ENCODE assay signal across 8 cellular contexts in the genomic region with DNA sequence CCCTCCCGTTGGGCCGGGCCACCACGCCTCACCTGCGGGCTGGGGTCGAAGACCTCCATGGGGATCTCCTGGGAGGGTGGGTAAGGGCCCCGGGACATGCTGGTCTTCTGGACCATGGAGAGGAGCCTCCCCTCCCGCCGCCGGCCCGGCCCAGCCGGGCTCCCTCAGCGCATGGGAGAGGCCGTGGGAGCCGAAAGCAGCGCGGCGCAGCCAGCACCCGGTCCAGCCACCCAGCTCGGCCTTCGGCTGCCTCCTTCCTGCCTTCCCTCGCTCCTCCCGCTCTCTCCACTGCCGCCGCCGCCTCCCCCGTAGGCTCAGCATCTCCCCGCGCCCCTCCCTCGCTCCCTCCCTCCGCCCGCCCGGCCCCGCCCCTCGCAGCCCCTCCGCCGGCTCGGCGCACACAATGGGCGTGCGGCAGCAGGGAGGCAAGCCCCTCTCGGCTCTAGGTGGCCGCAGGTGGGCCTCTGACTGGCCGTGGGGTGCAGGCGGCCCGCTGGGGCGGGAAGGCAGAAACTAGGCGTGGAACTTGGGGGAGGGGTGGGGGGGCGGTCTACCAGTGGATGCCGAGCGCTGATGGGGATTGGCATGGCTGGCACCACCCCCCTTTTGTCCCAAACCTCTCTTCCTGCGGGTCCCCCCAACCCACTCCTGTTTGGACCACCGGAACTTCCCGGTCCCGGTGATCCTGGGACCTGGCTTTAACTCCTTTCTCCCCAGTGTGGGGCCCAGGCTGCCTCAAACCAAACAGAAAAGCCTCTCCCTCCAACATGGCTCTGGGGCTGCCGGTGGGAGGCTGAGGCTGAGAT. TPM values are rescaled to one million over a fixed set of nuclear protein-coding genes. Genes with fewer than 3 reads are reported as not detected.
A peak's percentile ranks its signal among the peaks of the same experiment; 100 is the strongest.
DNase-seq lines count a peak whose midpoint lies in the region; ATAC-seq and TF ChIP-seq lines count a peak whose summit lies in the region.

TSS of gene CACNB1 (minus strand) at position 290 of the 806 bp plus-strand sequence. CDS start at position 116, 174 bp downstream.

- no peaks in the 10 kb centered on the region for H3K27me3 ChIP-seq in KMS-11 (ENCODE audit: insufficient read depth, low read depth)
- no peaks in the 10 kb centered on the region for H3K27me3 ChIP-seq in gastroesophageal sphincter
- peaks cover 0 to 2% (median 0%) of the 10 kb centered on the region in 5 donors for H3K27me3 ChIP-seq in subcutaneous abdominal adipose tissue (ENCODE audit: control insufficient read depth in 5 of 5, insufficient read depth in 4 of 5, low read length in 5 of 5)

- peak within 1 kb of the TSS; percentile 97 for H3K4me2 ChIP-seq in KMS-11

- peak within 1 kb of the TSS; percentile 38 for H2AFZ ChIP-seq in KMS-11 (ENCODE audit: low read depth)

- H3K4me1 ChIP-seq in KMS-11 (ENCODE audit: low read depth, poor library complexity, severe bottlenecking) (peaks cover 45% of the 10 kb centered on the region), gastroesophageal sphincter (peaks cover 7 to 81% (median 29%) of the 10 kb centered on the region in 3 donors), subcutaneous abdominal adipose tissue (ENCODE audit: control insufficient read depth in 5 of 5, insufficient read depth in 5 of 5, low read length in 5 of 5) (peaks cover 9 to 65% (median 54%) of the 10 kb centered on the region in 5 donors)

- peaks cover 14% of the 10 kb centered on the region; the same call in 1 of the 2 replicates for H3K36me3 ChIP-seq in KMS-11 (ENCODE audit: insufficient read depth)
- H3K36me3 ChIP-seq in gastroesophageal sphincter = peaks cover 0 to 35% of the 10 kb centered on the region in 2 donors
- H3K36me3 ChIP-seq in subcutaneous abdominal adipose tissue (ENCODE audit: control insufficient read depth in 5 of 5, insufficient read depth in 5 of 5, low read length in 5 of 5) = peaks cover 3 to 19% (median 13%) of the 10 kb centered on the region in 5 donors

- in situ Hi-C loops in SK-MEL-5 (cut with HindIII; ENCODE audit: low pct_unique_long_range_greater_than_20kb, low sequenced_read_pairs) = no loop called here

- no peaks in the 10 kb centered on the region for H4K20me1 ChIP-seq in KMS-11 (ENCODE audit: insufficient read depth)

- peaks cover 29% of the 10 kb centered on the region for H3K79me2 ChIP-seq in KMS-11 (ENCODE audit: insufficient read depth, low read depth)

- ATAC-seq in gastroesophageal sphincter (peak; percentile 74), HG03571 (IDR thresholded peaks at IDR 0.05; ENCODE audit: unreplicated experiment) (no peak)

- no peak within 1 kb of the TSS for H3K4me3 ChIP-seq in KMS-11 (IDR thresholded peaks at IDR 0.05; ENCODE audit: insufficient read depth, low read depth, low read length)
- H3K4me3 ChIP-seq in gastroesophageal sphincter = peak within 1 kb of the TSS; percentile 69 to 70
- peak within 1 kb of the TSS; percentile 45 to 76 (median 69) for H3K4me3 ChIP-seq in subcutaneous abdominal adipose tissue (ENCODE audit: low read depth in 1 of 5, low read length in 5 of 5)

- 0% methylated on average over 16 of the region's 55 CpGs; no CpG with 5 or more reads in 1 of the 2 donors for WGBS in gastroesophageal sphincter (ENCODE audit: low coverage in 1 of 2), 2 donors

- H3K9me3 Mint-ChIP-seq in activated naive CD4-positive, alpha-beta T cell treated with anti-CD3 and anti-CD28 coated beads for 36 hours = no peaks in the 10 kb centered on the region

- H3K27me3 Mint-ChIP-seq in activated naive CD4-positive, alpha-beta T cell treated with anti-CD3 and anti-CD28 coated beads for 36 hours (ENCODE audit: low read depth) = no peaks in the 10 kb centered on the region

- peaks cover 25% of the 10 kb centered on the region for H3K36me3 Mint-ChIP-seq in activated naive CD4-positive, alpha-beta T cell treated with anti-CD3 and anti-CD28 coated beads for 36 hours (ENCODE audit: low read depth)

- peak within 1 kb of the TSS; percentile 99 for H3K27ac Mint-ChIP-seq in activated naive CD4-positive, alpha-beta T cell treated with anti-CD3 and anti-CD28 coated beads for 36 hours

- no peaks in the 10 kb centered on the region for H3K9me3 ChIP-seq in gastroesophageal sphincter
- H3K9me3 ChIP-seq in subcutaneous abdominal adipose tissue (ENCODE audit: control insufficient read depth in 5 of 5, low read length in 5 of 5) = no peaks in the 10 kb centered on the region

- H3K27ac ChIP-seq in KMS-11 = no peak within 1 kb of the TSS
- peak within 1 kb of the TSS; percentile 49 to 95 (median 92) for H3K27ac ChIP-seq in gastroesophageal sphincter
- H3K27ac ChIP-seq in subcutaneous abdominal adipose tissue (ENCODE audit: low read depth, low read length) = peak within 1 kb of the TSS; percentile 41

- TF ChIP-seq POLR2A in gastroesophageal sphincter (IDR thresholded peaks at IDR 0.05) = peak; percentile 29 to 40

- H3K4me3 Mint-ChIP-seq in activated naive CD4-positive, alpha-beta T cell treated with anti-CD3 and anti-CD28 coated beads for 36 hours = peak within 1 kb of the TSS; percentile 86

- TF ChIP-seq CTCF in KMS-11 (conservative IDR thresholded peaks at IDR 0.05; ENCODE audit: low read depth, low read length) = no peak
- TF ChIP-seq CTCF in gastroesophageal sphincter (IDR thresholded peaks at IDR 0.05) = no peak

- no peak for TF ChIP-seq EP300 in gastroesophageal sphincter (IDR thresholded peaks at IDR 0.05)

- H3K9ac ChIP-seq in KMS-11 = peak within 1 kb of the TSS; percentile 46; the same call in 1 of the 2 replicates
- H3K9ac ChIP-seq in subcutaneous abdominal adipose tissue (ENCODE audit: low read length in 5 of 5) = peak within 1 kb of the TSS in 4 of 5 donors; percentile 48 to 78 (median 70)

- H3K4me1 Mint-ChIP-seq in activated naive CD4-positive, alpha-beta T cell treated with anti-CD3 and anti-CD28 coated beads for 36 hours (ENCODE audit: low read depth) = peaks cover 40% of the 10 kb centered on the region

- intact Hi-C loops in activated naive CD4-positive, alpha-beta T cell treated with anti-CD3 and anti-CD28 coated beads for 36 hours (cut with micrococcal nuclease) = loop anchor here (2.0 kb wide), 2 partner anchors 33 to 263 kb away; partner anchors contain the start of gene CDK12

- DNase-seq in EH (ENCODE audit: low read depth) (peak; percentile 86), SK-MEL-5 (ENCODE audit: low read depth, low spot score) (peak; percentile 71), nucleus accumbens (lab: John Stamatoyannopoulos, UW) (peak in 52 of 56 donors; percentile 23 to 85 (median 55))
- peak; percentile 73 for DNase-seq in activated naive CD4-positive, alpha-beta T cell treated with anti-CD3 and anti-CD28 coated beads for 36 hours

- CTCF ChIA-PET in activated naive CD4-positive, alpha-beta T cell treated with anti-CD3 and anti-CD28 coated beads for 36 hours (lab: Charles Lee) = interaction anchor here (0.9 kb wide), 1 partner anchor 10 kb away, joined by 4 read pairs; no protein-coding TSS in a partner anchor

RNA-seq across cellular contexts. Expression of gene CACNB1, which starts in this region (rescaled TPM):
- total RNA-seq in SK-MEL-5 (2014; rRNA removed; shearing (Covaris generic)) = 0.72 and 0.74 TPM in 2 replicates
- polyA plus RNA-seq in SK-MEL-5 (2015; cell fraction: cytosol; rRNA removed) = 1.7 and 2.1 TPM in 2 replicates
- polyA plus RNA-seq in SK-MEL-5 (2015; cell fraction: nucleus; rRNA removed) = 16.1 and 18.6 TPM in 2 replicates
- 1 to 10 TPM; 5.3 to 5.9 TPM for total RNA-seq in activated naive CD4-positive, alpha-beta T cell treated with anti-CD3 and anti-CD28 coated beads for 36 hours
- total RNA-seq in gastroesophageal sphincter = 1 to 10 TPM; 3.6 to 7.9 (median 5.9) TPM
